In genomic region chr6:41425511-41425910, GRCh38 we compare ENCODE assay signal across 22 cellular contexts.
"Had no signal": no experiment of that assay in that cellular context is flagged by ENCODE, and none has a peak within 500 bp of the region (broad histone marks: within the 10 kb centered on the region; RNA-seq: fewer than 3 reads in every experiment).

No MANE protein-coding gene starts in this region.

- H3K27me3 ChIP-seq: MG63, SJSA1 had no signal

- DNase-seq: KG1, MG63, NCI-H1092, NCI-H1105 treated with DMSO at 0.1 percent for 48 hours, NCI-H1417 treated with DMSO at 0.1 percent for 48 hours, NCI-H1694 treated with DMSO at 0.1 percent for 48 hours, NCI-H1930, NCI-H2081, NCI-H2107, NCI-H226, NCI-H446, NCI-H510A, NCI-H524 treated with DMSO at 0.1 percent for 48 hours, NCI-H774, Right ventricle myocardium superior, RPMI8226, SIG-M5 had no signal

- FAIRE-seq: HTR-8/SVneo, RCC 7860 had no signal

- H3K4me3 ChIP-seq: MG63, SJSA1, SK-N-MC had no signal

- H3K27ac ChIP-seq: HL-60, SJSA1, SK-N-MC had no signal

- H3K9me3 ChIP-seq: MG63, SJSA1 had no signal

- H3K36me3 ChIP-seq: MG63, SJSA1 had no signal
